Comparison of ENCODE assay signal across 9 cellular contexts in the genomic region with DNA sequence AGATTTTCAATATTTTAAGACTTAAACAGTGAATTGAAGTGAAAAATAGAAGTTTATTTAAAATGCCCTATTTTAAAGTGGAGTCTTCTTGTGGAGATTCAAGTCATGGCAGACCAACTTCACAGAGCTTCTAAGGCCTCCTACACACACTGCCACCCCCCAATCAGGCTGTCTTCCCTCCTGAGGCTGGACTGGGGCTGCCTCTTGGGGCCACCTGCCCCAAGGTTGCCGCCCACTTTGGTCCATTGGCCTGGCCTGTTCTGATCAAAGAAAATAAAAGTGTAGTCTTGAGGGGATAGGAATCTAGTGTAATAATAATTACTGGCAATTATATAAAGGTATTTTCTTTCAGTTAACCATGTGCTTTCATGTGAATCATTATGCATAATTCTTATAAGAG. TPM values are rescaled to one million over a fixed set of nuclear protein-coding genes. Genes with fewer than 3 reads are reported as not detected.
DNase-seq lines count a peak whose midpoint lies in the region; ATAC-seq and TF ChIP-seq lines count a peak whose summit lies in the region.
"Had no signal": no experiment of that assay in that cellular context is flagged by ENCODE, and none has a peak within 500 bp of the region (broad histone marks: within the 10 kb centered on the region; RNA-seq: fewer than 3 reads in every experiment).

No MANE protein-coding gene starts in this region.

- TF ChIP-seq EP300 in SK-N-SH (IDR thresholded peaks at IDR 0.05; ENCODE audit: borderline replicate concordance in 1 of 2, low read depth in 1 of 2, low read length in 1 of 2), result no peak

- peaks cover 17% of the 10 kb centered on the region in 2 experiments; a peak in 3 of 4 replicates for H3K4me1 ChIP-seq in SK-N-SH (ENCODE audit: control insufficient read depth in 1 of 2, insufficient read depth in 2 of 2, low read depth in 1 of 2, low read length in 1 of 2)
- peaks cover 8% of the 10 kb centered on the region; the same call in 1 of the 2 replicates for H3K4me1 ChIP-seq in SJCRH30
- H3K4me1 ChIP-seq in right cardiac atrium (ENCODE audit: control insufficient read depth, insufficient read depth, low read length), result peaks cover 3% of the 10 kb centered on the region
- H3K4me1 ChIP-seq in smooth muscle cell (ENCODE audit: low read depth), result peaks cover 26% of the 10 kb centered on the region

- POLR2A ChIA-PET in SK-N-SH (lab: Yijun Ruan, JAX), result no interaction called here

- CTCF ChIA-PET in SK-N-SH (lab: Yijun Ruan, JAX), result no interaction called here

- H3K27me3 ChIP-seq in SK-N-SH (ENCODE audit: insufficient read depth) (no peaks in the 10 kb centered on the region), SJCRH30 (no peaks in the 10 kb centered on the region), right cardiac atrium (ENCODE audit: control insufficient read depth, insufficient read depth) (no peaks in the 10 kb centered on the region), smooth muscle cell (ENCODE audit: low read depth) (no peaks in the 10 kb centered on the region)

- peaks cover 5% of the 10 kb centered on the region for H3F3A ChIP-seq in SK-N-SH (replicated peaks; ENCODE audit: insufficient read depth)
- peaks cover 4% of the 10 kb centered on the region for H3F3A ChIP-seq in smooth muscle cell (ENCODE audit: low read depth)

- intact Hi-C loops in right cardiac atrium (cut with DNase I), result no loop called here

- no peak for TF ChIP-seq RAD21 in SK-N-SH (IDR thresholded peaks at IDR 0.05; ENCODE audit: low read length)

- no peak for ATAC-seq in SK-N-SH treated with all-trans-retinoic acid at 6 μM for 48 hours
- no peak for ATAC-seq in right cardiac atrium
- no peak for ATAC-seq in GM21367 (IDR thresholded peaks at IDR 0.05; ENCODE audit: unreplicated experiment)

- H3K9me2 ChIP-seq in SK-N-SH, result no peaks in the 10 kb centered on the region

- H3K4me3 ChIP-seq in SK-N-SH (ENCODE audit: low read depth in 2 of 2, low read length in 1 of 2) (peak overlapping the region; percentile 90 to 98), SJCRH30 (peak overlapping the region; percentile 86), right cardiac atrium (ENCODE audit: low read length) (peak overlapping the region; percentile 94), smooth muscle cell (peak overlapping the region; percentile 94)

- DNase-seq in SK-N-SH (no peak), SJCRH30 (no peak), right cardiac atrium (no peak), smooth muscle cell (lab: John Stamatoyannopoulos, UW; ENCODE audit: unreplicated experiment) (no peak), NCI-H1694 (lab: John Stamatoyannopoulos, UW) (no peak)
- DNase-seq in stimulated activated CD4-positive, alpha-beta T cell treated with anti-CD3 and anti-CD28 coated beads, Interleukin-12 subunit alpha, Interleukin-12 subunit beta, amount 100 ng/mL, for 4 hours, result no peak
- DNase-seq: 8988T had no signal

- 100% methylated on average over 1 of the region's 1 CpG for WGBS in SK-N-SH (ENCODE audit: low lambda C conversion rate)
- WGBS in right cardiac atrium, result 81% methylated on average over 1 of the region's 1 CpG
- WGBS in smooth muscle cell (ENCODE audit: low lambda C conversion rate), result 89% methylated on average over 1 of the region's 1 CpG

- peaks cover 19 to 33% of the 10 kb centered on the region in 2 experiments for H3K36me3 ChIP-seq in SK-N-SH (replicated peaks in 1 of 2; ENCODE audit: control insufficient read depth in 1 of 2, insufficient read depth in 2 of 2, low read length in 1 of 2)
- no peaks in the 10 kb centered on the region for H3K36me3 ChIP-seq in SJCRH30
- H3K36me3 ChIP-seq in smooth muscle cell (ENCODE audit: low read depth), result peaks cover 3% of the 10 kb centered on the region

- no peak overlapping the region for H2AFZ ChIP-seq in SK-N-SH (ENCODE audit: low read depth)
- H2AFZ ChIP-seq in smooth muscle cell (ENCODE audit: low read depth), result no peak overlapping the region

- no peak overlapping the region; a peak in 1 of 4 replicates for H3K27ac ChIP-seq in SK-N-SH (ENCODE audit: low read depth in 2 of 2, low read length in 1 of 2)
- no peak overlapping the region for H3K27ac ChIP-seq in SJCRH30
- H3K27ac ChIP-seq in right cardiac atrium (ENCODE audit: low read length), result no peak overlapping the region
- peak overlapping the region; percentile 97 for H3K27ac ChIP-seq in smooth muscle cell (ENCODE audit: low read depth)

- H4K20me1 ChIP-seq in SK-N-SH (ENCODE audit: insufficient read depth), result peaks cover 53% of the 10 kb centered on the region
- peaks cover 56% of the 10 kb centered on the region for H4K20me1 ChIP-seq in smooth muscle cell (ENCODE audit: low read depth)

- peaks cover 94% of the 10 kb centered on the region for H3K79me2 ChIP-seq in SK-N-SH (ENCODE audit: insufficient read depth)
- H3K79me2 ChIP-seq in smooth muscle cell (ENCODE audit: low read depth), result peaks cover 88% of the 10 kb centered on the region

- H3K4me2 ChIP-seq in SK-N-SH (peak overlapping the region; percentile 85), smooth muscle cell (peak overlapping the region; percentile 97)

- H3K9me3 ChIP-seq in SK-N-SH, result no peaks in the 10 kb centered on the region
- no peaks in the 10 kb centered on the region for H3K9me3 ChIP-seq in SJCRH30 (replicated peaks)
- no peaks in the 10 kb centered on the region for H3K9me3 ChIP-seq in right cardiac atrium (ENCODE audit: control insufficient read depth, low read length)
- no peaks in the 10 kb centered on the region for H3K9me3 ChIP-seq in smooth muscle cell (replicated peaks; ENCODE audit: low read depth)

- TF ChIP-seq CTCF in SK-N-SH (IDR thresholded peaks at IDR 0.05) (no peak), smooth muscle cell (IDR thresholded peaks at IDR 0.05; ENCODE audit: borderline replicate concordance, insufficient read depth, poor library complexity, severe bottlenecking) (no peak)

- H3K9ac ChIP-seq in SK-N-SH (peak overlapping the region; percentile 98; the same call in 1 of the 2 replicates), smooth muscle cell (ENCODE audit: low read depth) (peak overlapping the region; percentile 98)

TF ChIP-seq in SK-N-SH, 30 proteins besides CTCF, POLR2A, EP300 and RAD21 (continues in another document):
- TF ChIP-seq POLR2AphosphoS5 (IDR thresholded peaks at IDR 0.05; ENCODE audit: low read depth, low read length) (no peak), CHD2 (IDR thresholded peaks at IDR 0.05; ENCODE audit: low read length, partially characterized antibody) (no peak), TCF12 (IDR thresholded peaks at IDR 0.05) (no peak), GABPA (IDR thresholded peaks at IDR 0.05; ENCODE audit: low read depth) (no peak), MXI1 (IDR thresholded peaks at IDR 0.05; ENCODE audit: low read depth, low read length) (no peak)
- TF ChIP-seq, protein P1, sequence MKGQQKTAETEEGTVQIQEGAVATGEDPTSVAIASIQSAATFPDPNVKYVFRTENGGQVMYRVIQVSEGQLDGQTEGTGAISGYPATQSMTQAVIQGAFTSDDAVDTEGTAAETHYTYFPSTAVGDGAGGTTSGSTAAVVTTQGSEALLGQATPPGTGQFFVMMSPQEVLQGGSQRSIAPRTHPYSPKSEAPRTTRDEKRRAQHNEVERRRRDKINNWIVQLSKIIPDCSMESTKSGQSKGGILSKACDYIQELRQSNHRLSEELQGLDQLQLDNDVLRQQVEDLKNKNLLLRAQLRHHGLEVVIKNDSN (IDR thresholded peaks at IDR 0.05; ENCODE audit: borderline replicate concordance, low read depth), result no peak

TF ChIP-seq in SK-N-SH treated with all-trans-retinoic acid at 6 μM for 48 hours, 23 proteins besides CTCF, POLR2A, EP300 and RAD21 (continues in another document):
- no peak for TF ChIP-seq TSHZ2 (CRISPR knock-in tag; IDR thresholded peaks at IDR 0.05)

RNA-seq across cellular contexts. Expression of gene GOLT1B, which starts 1.3 kb away (rescaled TPM):
- polyA plus RNA-seq in SK-N-SH (2012; rRNA removed), result 7.9 and 10.6 TPM in 2 replicates
- polyA plus RNA-seq in SK-N-SH (2012; cell fraction: cytosol; rRNA removed), result 15.2 and 22.0 TPM in 2 replicates
- polyA plus RNA-seq in SK-N-SH (2012; cell fraction: nucleus; rRNA removed), result 8.8 and 17.3 TPM in 2 replicates
- 38.8 and 45.9 TPM in 2 replicates for total RNA-seq in SJCRH30 (2014; rRNA removed; shearing (Covaris generic))
- 10 to 100 TPM; 19.2 to 27.9 (median 22.3) TPM for total RNA-seq in right cardiac atrium
- 16.8 TPM for polyA plus RNA-seq in right cardiac atrium
- total RNA-seq in smooth muscle cell, result 184 and 250 TPM in 2 replicates
- polyA plus RNA-seq in smooth muscle cell, result 81.6 and 99.5 TPM in 2 replicates

RNA-seq across cellular contexts. Expression of gene RECQL, which starts 1.4 kb away (rescaled TPM):
- polyA plus RNA-seq in SK-N-SH (2012; rRNA removed) (14.6 and 17.0 TPM in 2 replicates), right cardiac atrium (9.2 TPM), smooth muscle cell (27.0 and 34.5 TPM in 2 replicates)
- polyA plus RNA-seq in SK-N-SH (2012; cell fraction: cytosol; rRNA removed), result 20.8 and 26.5 TPM in 2 replicates
- 9.0 and 18.3 TPM in 2 replicates for polyA plus RNA-seq in SK-N-SH (2012; cell fraction: nucleus; rRNA removed)
- total RNA-seq in SJCRH30 (2014; rRNA removed; shearing (Covaris generic)), result 44.7 and 49.7 TPM in 2 replicates
- total RNA-seq in right cardiac atrium (10 to 100 TPM; 18.3 to 21.1 (median 20.3) TPM), smooth muscle cell (75.3 and 99.4 TPM in 2 replicates)

RNA-seq across cellular contexts. Expression of gene SPX, which starts 23.2 kb away (rescaled TPM):
- not detected in 2 replicates for polyA plus RNA-seq in SK-N-SH (2012; rRNA removed)
- not detected in 2 replicates for polyA plus RNA-seq in SK-N-SH (2012; cell fraction: cytosol; rRNA removed)
- 0.06 and 0.07 TPM in 2 replicates for polyA plus RNA-seq in SK-N-SH (2012; cell fraction: nucleus; rRNA removed)
- total RNA-seq in SJCRH30 (2014; rRNA removed; shearing (Covaris generic)), result 3.5 and 7.4 TPM in 2 replicates
- 10 to 100 TPM in 1 of 4 donors, 1 to 10 TPM in 3; 3.9 to 11.7 (median 6.9) TPM for total RNA-seq in right cardiac atrium
- 9.6 TPM for polyA plus RNA-seq in right cardiac atrium
- total RNA-seq in smooth muscle cell, result 0.40 and 0.49 TPM in 2 replicates
- 0.30 TPM in 1 of 2 replicates, not detected in the other for polyA plus RNA-seq in smooth muscle cell
